In genomic region chr9:99832558-99832864, GRCh38 we compare ENCODE assay signal across 4 cellular contexts.
"Had no signal": no experiment of that assay in that cellular context is flagged by ENCODE, and none has a peak within 500 bp of the region (broad histone marks: within the 10 kb centered on the region; RNA-seq: fewer than 3 reads in every experiment).

No MANE protein-coding gene starts in this region.

- H2AFZ ChIP-seq: GM23338 had no signal

- H3K4me3 ChIP-seq: GM23338 had no signal

- DNase-seq: H9, HCEC 1CT, KBM-7 had no signal

- ATAC-seq: GM23338 had no signal

- H3K4me2 ChIP-seq: GM23338 had no signal
